20 cellular contexts compared by ENCODE assay signal in genomic region chr11:116649268-116649667, GRCh38.
DNase-seq lines count a peak whose midpoint lies in the region; ATAC-seq and TF ChIP-seq lines count a peak whose summit lies in the region.
"Had no signal": no experiment of that assay in that cellular context is flagged by ENCODE, and none has a peak within 500 bp of the region (broad histone marks: within the 10 kb centered on the region; RNA-seq: fewer than 3 reads in every experiment).

No MANE protein-coding gene starts in this region.

- H3K27ac Mint-ChIP-seq in activated CD8-positive, alpha-beta T cell treated with anti-CD3 and anti-CD28 coated beads, Interleukin-2, amount 10 ng/mL, durations not matched to agents 7 days and 5 days: no peak overlapping the region
- no peak overlapping the region for H3K27ac Mint-ChIP-seq in activated CD8-positive, alpha-beta T cell treated with anti-CD3 and anti-CD28 coated beads for 36 hours
- H3K27ac Mint-ChIP-seq: CD4-positive, alpha-beta T cell; GM23338 had no signal

- no peak overlapping the region for H3K27ac ChIP-seq in vagina
- H3K27ac ChIP-seq: 22Rv1, A549, C4-2B had no signal

- TF ChIP-seq CTCF in activated CD8-positive, alpha-beta T cell treated with anti-CD3 and anti-CD28 coated beads for 36 hours (IDR thresholded peaks at IDR 0.05): no peak
- TF ChIP-seq CTCF in vagina (IDR thresholded peaks at IDR 0.05): no peak

- POLR2A ChIA-PET in activated CD8-positive, alpha-beta T cell treated with anti-CD3 and anti-CD28 coated beads, Interleukin-2, amount 10 ng/mL, durations not matched to agents 7 days and 5 days (lab: Charles Lee): no interaction called here
- POLR2A ChIA-PET in activated CD8-positive, alpha-beta T cell treated with anti-CD3 and anti-CD28 coated beads for 36 hours (lab: Charles Lee): no interaction called here

- CTCF ChIA-PET in activated CD8-positive, alpha-beta T cell treated with anti-CD3 and anti-CD28 coated beads, Interleukin-2, amount 10 ng/mL, durations not matched to agents 7 days and 5 days (lab: Charles Lee): no interaction called here
- CTCF ChIA-PET in activated CD8-positive, alpha-beta T cell treated with anti-CD3 and anti-CD28 coated beads for 36 hours (lab: Charles Lee): no interaction called here

- ATAC-seq in activated CD8-positive, alpha-beta T cell treated with anti-CD3 and anti-CD28 coated beads, Interleukin-2, amount 10 ng/mL, durations not matched to agents 7 days and 5 days: no peak
- ATAC-seq in activated CD8-positive, alpha-beta T cell treated with anti-CD3 and anti-CD28 coated beads for 36 hours: no peak
- no peak for ATAC-seq in HG02642 (IDR thresholded peaks at IDR 0.05; ENCODE audit: poor library complexity, unreplicated experiment)
- ATAC-seq: A549, GM23338, K562 had no signal

- H3K36me3 ChIP-seq in vagina: no peaks in the 10 kb centered on the region

- H3K4me1 Mint-ChIP-seq in activated CD8-positive, alpha-beta T cell treated with anti-CD3 and anti-CD28 coated beads, Interleukin-2, amount 10 ng/mL, durations not matched to agents 7 days and 5 days (ENCODE audit: low read depth): no peaks in the 10 kb centered on the region
- H3K4me1 Mint-ChIP-seq in activated CD8-positive, alpha-beta T cell treated with anti-CD3 and anti-CD28 coated beads for 36 hours (ENCODE audit: low read depth): no peaks in the 10 kb centered on the region

- TF ChIP-seq POLR2A in vagina (IDR thresholded peaks at IDR 0.05): no peak

- H3K4me3 ChIP-seq in vagina: no peak overlapping the region
- H3K4me3 ChIP-seq: A549, GM23338, K562 had no signal

- H3K36me3 Mint-ChIP-seq in activated CD8-positive, alpha-beta T cell treated with anti-CD3 and anti-CD28 coated beads, Interleukin-2, amount 10 ng/mL, durations not matched to agents 7 days and 5 days (ENCODE audit: low read depth): no peaks in the 10 kb centered on the region
- no peaks in the 10 kb centered on the region for H3K36me3 Mint-ChIP-seq in activated CD8-positive, alpha-beta T cell treated with anti-CD3 and anti-CD28 coated beads for 36 hours (ENCODE audit: low read depth)

- no peaks in the 10 kb centered on the region for H3K4me1 ChIP-seq in vagina
- H3K4me1 ChIP-seq: A549, Caco-2 had no signal

- no peaks in the 10 kb centered on the region for H3K9me3 Mint-ChIP-seq in activated CD8-positive, alpha-beta T cell treated with anti-CD3 and anti-CD28 coated beads, Interleukin-2, amount 10 ng/mL, durations not matched to agents 7 days and 5 days (ENCODE audit: insufficient read depth)
- no peaks in the 10 kb centered on the region for H3K9me3 Mint-ChIP-seq in activated CD8-positive, alpha-beta T cell treated with anti-CD3 and anti-CD28 coated beads for 36 hours
- H3K9me3 Mint-ChIP-seq: CD4-positive, alpha-beta T cell; GM23338 had no signal

- intact Hi-C loops in activated CD8-positive, alpha-beta T cell treated with anti-CD3 and anti-CD28 coated beads for 36 hours (cut with micrococcal nuclease): no loop called here
- intact Hi-C loops in vagina (cut with DNase I): no loop called here

- no peaks in the 10 kb centered on the region for H3K9me3 ChIP-seq in vagina
- H3K9me3 ChIP-seq: A549, Caco-2 had no signal

- H3K4me3 Mint-ChIP-seq in activated CD8-positive, alpha-beta T cell treated with anti-CD3 and anti-CD28 coated beads, Interleukin-2, amount 10 ng/mL, durations not matched to agents 7 days and 5 days: no peak overlapping the region
- H3K4me3 Mint-ChIP-seq in activated CD8-positive, alpha-beta T cell treated with anti-CD3 and anti-CD28 coated beads for 36 hours: no peak overlapping the region
- H3K4me3 Mint-ChIP-seq: CD4-positive, alpha-beta T cell; GM23338 had no signal

- H3K27me3 ChIP-seq in vagina: no peaks in the 10 kb centered on the region

- DNase-seq in activated CD8-positive, alpha-beta T cell treated with anti-CD3 and anti-CD28 coated beads, Interleukin-2, amount 10 ng/mL, durations not matched to agents 7 days and 5 days: peak; percentile 12
- no peak for DNase-seq in activated CD8-positive, alpha-beta T cell treated with anti-CD3 and anti-CD28 coated beads for 36 hours
- DNase-seq in D341Med (ENCODE audit: low spot score) (peak; percentile 2), ecto neural progenitor cell (ENCODE audit: low spot score) (peak; percentile 20), vagina (ENCODE audit: extremely low spot score in 2 of 2) (peak; percentile 55 to 58), activated T-cell treated with anti-CD3 and anti-CD28 coated beads for 4 hours (no peak)
- DNase-seq: AML-193; Caco-2; CD4-positive, alpha-beta T cell; DMS153; DMS79; GDM1; H7; IMR-90 had no signal

- H3K27me3 Mint-ChIP-seq in activated CD8-positive, alpha-beta T cell treated with anti-CD3 and anti-CD28 coated beads, Interleukin-2, amount 10 ng/mL, durations not matched to agents 7 days and 5 days (ENCODE audit: low read depth): no peaks in the 10 kb centered on the region
- H3K27me3 Mint-ChIP-seq in activated CD8-positive, alpha-beta T cell treated with anti-CD3 and anti-CD28 coated beads for 36 hours: no peaks in the 10 kb centered on the region
- H3K27me3 Mint-ChIP-seq: CD4-positive, alpha-beta T cell had no signal

Comparison
In these comparisons a context has a peak if more than half of its experiments do, and no peak if none do; other contexts are left out.
1. DNase-seq: peak in activated CD8-positive, alpha-beta T cell treated with anti-CD3 and anti-CD28 coated beads, Interleukin-2, amount 10 ng/mL, durations not matched to agents 7 days and 5 days (single experiment), D341Med (single experiment), ecto neural progenitor cell (single experiment) and vagina (2 of 2); none in activated CD8-positive, alpha-beta T cell treated with anti-CD3 and anti-CD28 coated beads for 36 hours (single experiment) and activated T-cell treated with anti-CD3 and anti-CD28 coated beads for 4 hours (single experiment).